In genomic region chr21:45862544-45863207, GRCh38 we compare ENCODE assay signal across 17 cellular contexts.
"Had no signal": no experiment of that assay in that cellular context is flagged by ENCODE, and none has a peak within 500 bp of the region (broad histone marks: within the 10 kb centered on the region; RNA-seq: fewer than 3 reads in every experiment).

No MANE protein-coding gene starts in this region.

- H3K27me3 Mint-ChIP-seq: activated CD4-positive, alpha-beta T cell treated with anti-CD3 and anti-CD28 coated beads, Interleukin-2, amount 10 ng/mL, durations not matched to agents 24 days and 14 days had no signal

- H3K27ac Mint-ChIP-seq: activated CD4-positive, alpha-beta T cell treated with anti-CD3 and anti-CD28 coated beads, Interleukin-2, amount 10 ng/mL, durations not matched to agents 24 days and 14 days; activated naive CD4-positive, alpha-beta T cell treated with anti-CD3 and anti-CD28 coated beads, Interleukin-2, amount 50 U/mL, for 72 hours; natural killer cell had no signal

- H3K9me3 ChIP-seq: body of pancreas, esophagus muscularis mucosa, mucosa of descending colon, tibial nerve, vagina had no signal

- H3K4me1 Mint-ChIP-seq: activated CD4-positive, alpha-beta T cell treated with anti-CD3 and anti-CD28 coated beads, Interleukin-2, amount 10 ng/mL, durations not matched to agents 24 days and 14 days had no signal

- DNase-seq: activated CD4-positive, alpha-beta T cell treated with anti-CD3 and anti-CD28 coated beads, Interleukin-2, amount 10 ng/mL, durations not matched to agents 24 days and 14 days; activated effector memory CD4-positive, alpha-beta T cell treated with anti-CD3 and anti-CD28 coated beads, Interleukin-2, amount 50 U/mL, for 16 hours; activated T-cell treated with anti-CD3 and anti-CD28 coated beads, Interleukin-2, amount 50 U/mL, for 4 hours; amniotic stem cell; body of pancreas; dorsolateral prefrontal cortex; glutamatergic neuron; left cardiac atrium; mucosa of descending colon; natural killer cell; occipital lobe; T-helper 1 cell had no signal

- H3K4me1 ChIP-seq: body of pancreas, esophagus muscularis mucosa, tibial nerve, vagina had no signal

- H3K27me3 ChIP-seq: body of pancreas, tibial nerve, vagina had no signal

- H3K4me3 ChIP-seq: body of pancreas, dorsolateral prefrontal cortex, esophagus muscularis mucosa, lung, mucosa of descending colon, tibial nerve, vagina had no signal

- H3K36me3 ChIP-seq: esophagus muscularis mucosa, tibial nerve, vagina had no signal

- H3K9me3 Mint-ChIP-seq: activated CD4-positive, alpha-beta T cell treated with anti-CD3 and anti-CD28 coated beads, Interleukin-2, amount 10 ng/mL, durations not matched to agents 24 days and 14 days; activated naive CD4-positive, alpha-beta T cell treated with anti-CD3 and anti-CD28 coated beads, Interleukin-2, amount 50 U/mL, for 72 hours; activated T-cell treated with anti-CD3 and anti-CD28 coated beads, Interleukin-2, amount 50 U/mL, for 4 hours; natural killer cell had no signal

- H3K4me3 Mint-ChIP-seq: activated CD4-positive, alpha-beta T cell treated with anti-CD3 and anti-CD28 coated beads, Interleukin-2, amount 10 ng/mL, durations not matched to agents 24 days and 14 days; activated T-cell treated with anti-CD3 and anti-CD28 coated beads, Interleukin-2, amount 50 U/mL, for 4 hours; natural killer cell had no signal

- H3K27ac ChIP-seq: body of pancreas, dorsolateral prefrontal cortex, esophagus muscularis mucosa, tibial nerve, vagina had no signal

- H3K36me3 Mint-ChIP-seq: activated naive CD4-positive, alpha-beta T cell treated with anti-CD3 and anti-CD28 coated beads, Interleukin-2, amount 50 U/mL, for 72 hours; natural killer cell had no signal

- ATAC-seq: activated naive CD4-positive, alpha-beta T cell treated with anti-CD3 and anti-CD28 coated beads, Interleukin-2, amount 50 U/mL, for 72 hours; activated T-cell treated with anti-CD3 and anti-CD28 coated beads, Interleukin-2, amount 50 U/mL, for 4 hours; body of pancreas; left cardiac atrium; mucosa of descending colon; natural killer cell had no signal
